In genomic region chr20:47648943-47649342, GRCh38 we compare ENCODE assay signal across 20 cellular contexts.
"Had no signal": no experiment of that assay in that cellular context is flagged by ENCODE, and none has a peak within 500 bp of the region (broad histone marks: within the 10 kb centered on the region; RNA-seq: fewer than 3 reads in every experiment).

No MANE protein-coding gene starts in this region.

- H3K4me3 Mint-ChIP-seq: activated CD4-positive, alpha-beta T cell treated with anti-CD3 and anti-CD28 coated beads for 36 hours; activated CD8-positive, alpha-beta memory T cell treated with anti-CD3 and anti-CD28 coated beads, Interleukin-2, amount 10 ng/mL, durations not matched to agents 7 days and 5 days; activated naive CD4-positive, alpha-beta T cell treated with anti-CD3 and anti-CD28 coated beads, Interleukin-2, amount 10 ng/mL, durations not matched to agents 7 days and 5 days; central memory CD8-positive, alpha-beta T cell; nephron; stimulated activated naive CD8-positive, alpha-beta T cell treated with anti-CD3 and anti-CD28 coated beads, Interleukin-15, amount 100 ng/mL, for 72 hours had no signal

- DNase-seq: activated CD4-positive, alpha-beta T cell treated with anti-CD3 and anti-CD28 coated beads for 36 hours; activated CD4-positive, alpha-beta T cell treated with anti-CD3 and anti-CD28 coated beads, Interleukin-2, amount 50 U/mL, for 48 hours; activated CD8-positive, alpha-beta memory T cell treated with anti-CD3 and anti-CD28 coated beads, Interleukin-2, amount 10 ng/mL, durations not matched to agents 7 days and 5 days; activated naive CD4-positive, alpha-beta T cell treated with anti-CD3 and anti-CD28 coated beads, Interleukin-2, amount 10 ng/mL, durations not matched to agents 7 days and 5 days; colonic mucosa; erythroblast; hypothalamus; islet precursor cell; lower lobe of right lung; nucleus accumbens; posterior cingulate gyrus; stimulated activated naive CD8-positive, alpha-beta T cell treated with anti-CD3 and anti-CD28 coated beads, Interleukin-15, amount 100 ng/mL, for 72 hours; trophoblast cell had no signal

- H3K9me3 ChIP-seq: ascending aorta, colonic mucosa, lower lobe of right lung, suprapubic skin, vagina had no signal

- H3K27me3 Mint-ChIP-seq: activated CD4-positive, alpha-beta T cell treated with anti-CD3 and anti-CD28 coated beads for 36 hours; activated CD8-positive, alpha-beta memory T cell treated with anti-CD3 and anti-CD28 coated beads, Interleukin-2, amount 10 ng/mL, durations not matched to agents 7 days and 5 days; activated naive CD4-positive, alpha-beta T cell treated with anti-CD3 and anti-CD28 coated beads, Interleukin-2, amount 10 ng/mL, durations not matched to agents 7 days and 5 days; central memory CD8-positive, alpha-beta T cell; stimulated activated naive CD8-positive, alpha-beta T cell treated with anti-CD3 and anti-CD28 coated beads, Interleukin-15, amount 100 ng/mL, for 72 hours had no signal

- H3K27ac ChIP-seq: ascending aorta, colonic mucosa, lower lobe of right lung, suprapubic skin, vagina had no signal

- FAIRE-seq: frontal cortex, TTC549 had no signal

- H3K27me3 ChIP-seq: ascending aorta, colonic mucosa, suprapubic skin, vagina had no signal

- H3K4me1 ChIP-seq: ascending aorta, colonic mucosa, lower lobe of right lung, suprapubic skin, vagina had no signal

- H3K9me3 Mint-ChIP-seq: activated naive CD4-positive, alpha-beta T cell treated with anti-CD3 and anti-CD28 coated beads, Interleukin-2, amount 10 ng/mL, durations not matched to agents 7 days and 5 days; central memory CD8-positive, alpha-beta T cell; nephron; stimulated activated naive CD8-positive, alpha-beta T cell treated with anti-CD3 and anti-CD28 coated beads, Interleukin-15, amount 100 ng/mL, for 72 hours had no signal

- H3K27ac Mint-ChIP-seq: activated CD4-positive, alpha-beta T cell treated with anti-CD3 and anti-CD28 coated beads for 36 hours; activated CD8-positive, alpha-beta memory T cell treated with anti-CD3 and anti-CD28 coated beads, Interleukin-2, amount 10 ng/mL, durations not matched to agents 7 days and 5 days; activated naive CD4-positive, alpha-beta T cell treated with anti-CD3 and anti-CD28 coated beads, Interleukin-2, amount 10 ng/mL, durations not matched to agents 7 days and 5 days; stimulated activated naive CD8-positive, alpha-beta T cell treated with anti-CD3 and anti-CD28 coated beads, Interleukin-15, amount 100 ng/mL, for 72 hours had no signal

- H3K4me3 ChIP-seq: ascending aorta, colonic mucosa, lower lobe of right lung, suprapubic skin, vagina had no signal

- ATAC-seq: activated CD4-positive, alpha-beta T cell treated with anti-CD3 and anti-CD28 coated beads for 36 hours; activated CD8-positive, alpha-beta memory T cell treated with anti-CD3 and anti-CD28 coated beads, Interleukin-2, amount 10 ng/mL, durations not matched to agents 7 days and 5 days; lower lobe of right lung; stimulated activated naive CD8-positive, alpha-beta T cell treated with anti-CD3 and anti-CD28 coated beads, Interleukin-15, amount 100 ng/mL, for 72 hours had no signal

- H3K4me1 Mint-ChIP-seq: activated CD4-positive, alpha-beta T cell treated with anti-CD3 and anti-CD28 coated beads for 36 hours; activated CD8-positive, alpha-beta memory T cell treated with anti-CD3 and anti-CD28 coated beads, Interleukin-2, amount 10 ng/mL, durations not matched to agents 7 days and 5 days; activated naive CD4-positive, alpha-beta T cell treated with anti-CD3 and anti-CD28 coated beads, Interleukin-2, amount 10 ng/mL, durations not matched to agents 7 days and 5 days; central memory CD8-positive, alpha-beta T cell; nephron; stimulated activated naive CD8-positive, alpha-beta T cell treated with anti-CD3 and anti-CD28 coated beads, Interleukin-15, amount 100 ng/mL, for 72 hours had no signal
